Comparison of ENCODE assay signal across 8 cellular contexts in genomic region chr17:51371732-51372151, GRCh38.
A peak's percentile ranks its signal among the peaks of the same experiment; 100 is the strongest.
DNase-seq lines count a peak whose midpoint lies in the region; ATAC-seq and TF ChIP-seq lines count a peak whose summit lies in the region.

No MANE protein-coding gene starts in this region.

- intact Hi-C loops in OCI-LY7 (cut with micrococcal nuclease; ENCODE audit: unreplicated experiment): loop anchor here (1.0 to 2.0 kb wide), 2 partner anchors 165 to 735 kb away; no protein-coding TSS in a partner anchor
- intact Hi-C loops in heart right ventricle (cut with DNase I): loop anchor here in 1 of 10 donors (5.0 to 10.0 kb wide), 2 partner anchors 166 to 363 kb away; no protein-coding TSS in a partner anchor

- H3K79me2 ChIP-seq in DOHH2 (ENCODE audit: control insufficient read depth, low read length) (no peaks in the 10 kb centered on the region), OCI-LY7 (ENCODE audit: insufficient read depth, low read depth, low read length) (no peaks in the 10 kb centered on the region)

- H4K20me1 ChIP-seq in DOHH2 (ENCODE audit: control insufficient read depth, insufficient read depth, low read depth, low read length): no peaks in the 10 kb centered on the region
- no peaks in the 10 kb centered on the region for H4K20me1 ChIP-seq in OCI-LY7 (ENCODE audit: insufficient read depth, low read length)

- H3K36me3 ChIP-seq in DOHH2 (ENCODE audit: control insufficient read depth, low read length): 0 out of 2 replicates have a peak, but pooled peaks cover 5% of the 10 kb centered on the region
- H3K36me3 ChIP-seq in OCI-LY7 (ENCODE audit: insufficient read depth, low read length): no peaks in the 10 kb centered on the region
- H3K36me3 ChIP-seq in heart right ventricle: no peaks in the 10 kb centered on the region

- H3K27me3 ChIP-seq in DOHH2 (ENCODE audit: control insufficient read depth, low read length) (no peaks in the 10 kb centered on the region), heart right ventricle (peaks cover 0 to 25% (median 11%) of the 10 kb centered on the region in 7 donors)

- peaks cover 2% of the 10 kb centered on the region for H3K36me3 Mint-ChIP-seq in activated naive CD8-positive, alpha-beta T cell treated with anti-CD3 and anti-CD28 coated beads for 36 hours

- no peaks in the 10 kb centered on the region for H3F3A ChIP-seq in DOHH2 (ENCODE audit: control insufficient read depth, insufficient read depth)

- H3K4me1 Mint-ChIP-seq in activated naive CD8-positive, alpha-beta T cell treated with anti-CD3 and anti-CD28 coated beads for 36 hours: peaks cover 8% of the 10 kb centered on the region

- H3K9me2 ChIP-seq in DOHH2 (replicated peaks; ENCODE audit: control insufficient read depth, low read length) (no peaks in the 10 kb centered on the region), OCI-LY7 (ENCODE audit: insufficient read depth, low read length) (no peaks in the 10 kb centered on the region)

- no peaks in the 10 kb centered on the region for H3K27me3 Mint-ChIP-seq in activated naive CD8-positive, alpha-beta T cell treated with anti-CD3 and anti-CD28 coated beads for 36 hours

- no peak overlapping the region for H3K27ac Mint-ChIP-seq in activated naive CD8-positive, alpha-beta T cell treated with anti-CD3 and anti-CD28 coated beads for 36 hours

- TF ChIP-seq CTCF in DOHH2 (IDR thresholded peaks at IDR 0.05; ENCODE audit: low read depth, low read length, poor library complexity, severe bottlenecking): peak; percentile 70
- TF ChIP-seq CTCF in OCI-LY7 (conservative IDR thresholded peaks at IDR 0.05; ENCODE audit: low read length): peak; percentile 85
- peak in 8 of 9 donors; percentile 11 to 63 (median 49) for TF ChIP-seq CTCF in heart right ventricle (IDR thresholded peaks at IDR 0.05)
- peak; percentile 62 for TF ChIP-seq CTCF in retinal pigment epithelial cell (conservative IDR thresholded peaks at IDR 0.05; ENCODE audit: low read depth, low read length)

- CTCF ChIA-PET in OCI-LY7 (lab: Charles Lee; ENCODE audit: unreplicated experiment): interaction anchor here (0.6 to 1.3 kb wide), 2 partner anchors 164 to 269 kb away, joined by 3 read pairs; no protein-coding TSS in a partner anchor

- POLR2A ChIA-PET in OCI-LY7 (lab: Charles Lee): interaction anchor here (0.7 kb wide), 2 partner anchors 97 to 161 kb away, joined by 4 to 6 read pairs; no protein-coding TSS in a partner anchor

- ATAC-seq in heart right ventricle: peak in 6 of 8 donors; percentile 68 to 84 (median 73)
- no peak for ATAC-seq in HG02840 (IDR thresholded peaks at IDR 0.05; ENCODE audit: low FRiP score, unreplicated experiment)
- ATAC-seq in GM21737 (IDR thresholded peaks at IDR 0.05; ENCODE audit: unreplicated experiment): no peak

- H3K9me3 ChIP-seq in DOHH2 (ENCODE audit: control insufficient read depth, insufficient read depth, low read length) (peaks cover 8% of the 10 kb centered on the region), OCI-LY7 (ENCODE audit: low read length) (no peaks in the 10 kb centered on the region; the same call in 1 of the 2 replicates), heart right ventricle (peaks cover 0 to 5% (median 0%) of the 10 kb centered on the region in 11 donors)

- BruUV-seq in OCI-LY7 (replicated peaks; lab: Mats Ljungman, UMichigan): no TSS peak

- H3K4me3 ChIP-seq in DOHH2 (ENCODE audit: low read length) (peak overlapping the region; percentile 69), OCI-LY7 (ENCODE audit: low read depth, low read length, poor library complexity, severe bottlenecking) (peak overlapping the region; percentile 67), heart right ventricle (no peak overlapping the region), retinal pigment epithelial cell (ENCODE audit: low read length) (no peak overlapping the region)

- H2AFZ ChIP-seq in OCI-LY7 (ENCODE audit: low read length): peak overlapping the region; percentile 95

- WGBS in heart right ventricle, 2 donors: 19 to 25% methylated on average over 5 of the region's 5 CpGs

- peaks cover 4% of the 10 kb centered on the region for H3K9me3 Mint-ChIP-seq in activated naive CD8-positive, alpha-beta T cell treated with anti-CD3 and anti-CD28 coated beads for 36 hours

- H3K27ac ChIP-seq in DOHH2 (ENCODE audit: low read depth, low read length) (no peak overlapping the region), OCI-LY7 (ENCODE audit: low read depth, low read length, poor library complexity, severe bottlenecking) (peak overlapping the region; percentile 39), heart right ventricle (no peak overlapping the region)

- H3K4me2 ChIP-seq in DOHH2 (ENCODE audit: low read length) (peak overlapping the region; percentile 71), OCI-LY7 (ENCODE audit: low read length) (peak overlapping the region; percentile 76)

- DNase-seq in HT1080 (ENCODE audit: low read depth) (peak; percentile 83), OCI-LY7 (ENCODE audit: low spot score) (peak; percentile 77), heart right ventricle (peak in 1 of 2 donors; percentile 15), retinal pigment epithelial cell (ENCODE audit: low read depth) (no peak)
- peak; percentile 38 for DNase-seq in activated naive CD8-positive, alpha-beta T cell treated with anti-CD3 and anti-CD28 coated beads for 36 hours

- H3K4me1 ChIP-seq in DOHH2 (ENCODE audit: control insufficient read depth, low read length) (peaks cover 9% of the 10 kb centered on the region), OCI-LY7 (ENCODE audit: insufficient read depth, low read length, poor library complexity, severe bottlenecking) (peaks cover 9% of the 10 kb centered on the region), heart right ventricle (peaks cover 0 to 18% (median 0%) of the 10 kb centered on the region in 9 donors)

- peak overlapping the region; percentile 30 for H3K4me3 Mint-ChIP-seq in activated naive CD8-positive, alpha-beta T cell treated with anti-CD3 and anti-CD28 coated beads for 36 hours

Comparison
In these comparisons a context has a peak if more than half of its experiments do, and no peak if none do; other contexts are left out.
1. H3K4me3 ChIP-seq: peak in DOHH2 (single experiment) and OCI-LY7 (single experiment); none in heart right ventricle (0 of 10) and retinal pigment epithelial cell (single experiment).
2. ATAC-seq: peak in heart right ventricle (6 of 8); none in HG02840 (single experiment) and GM21737 (single experiment).
3. Peak in every context shown above with its lines, with median percentiles within 50 percentile points of each other: CTCF ChIP-seq.